9 cellular contexts compared by ENCODE assay signal in the genomic region with DNA sequence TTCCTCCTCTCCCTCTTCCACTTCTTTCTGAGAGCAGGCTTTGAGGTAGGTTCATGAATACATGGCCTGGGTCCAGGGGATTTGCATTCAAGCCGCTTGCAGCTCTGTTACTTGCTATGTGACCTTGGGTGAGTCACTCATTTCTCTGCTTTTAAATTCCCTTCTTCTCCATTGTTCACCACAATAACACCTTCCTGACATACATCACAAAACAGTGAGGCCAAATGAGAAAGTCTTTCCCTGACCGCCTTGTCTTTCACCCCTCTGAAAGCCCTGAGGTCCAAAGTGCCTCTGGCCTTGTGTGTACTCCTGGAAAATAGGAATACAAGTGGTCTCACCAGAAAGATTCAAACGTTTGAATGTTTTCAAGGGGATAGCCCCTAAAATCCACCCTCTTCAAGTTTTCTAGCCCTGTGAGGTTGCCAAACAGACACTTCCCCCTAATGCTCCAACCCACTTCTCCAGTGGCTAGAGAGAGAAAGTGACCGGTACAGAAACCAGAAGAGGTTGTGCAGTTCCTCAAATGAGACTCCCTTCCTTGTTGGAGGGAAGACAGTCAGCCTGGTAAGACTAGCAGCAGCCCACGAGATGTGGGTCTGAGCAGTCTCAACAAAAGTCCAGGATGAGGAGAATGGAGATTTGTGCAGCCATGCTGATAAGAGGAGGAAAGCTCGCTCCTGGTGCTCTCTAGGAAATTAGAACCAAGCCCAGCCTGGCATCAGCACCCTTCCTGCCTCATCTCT.
DNase-seq lines count a peak whose midpoint lies in the region; ATAC-seq and TF ChIP-seq lines count a peak whose summit lies in the region.
"Had no signal": no experiment of that assay in that cellular context is flagged by ENCODE, and none has a peak within 500 bp of the region (broad histone marks: within the 10 kb centered on the region; RNA-seq: fewer than 3 reads in every experiment).

No MANE protein-coding gene starts in this region.

- H3K9me3 ChIP-seq in spleen = no peaks in the 10 kb centered on the region

- DNase-seq in Right ventricle myocardium inferior (ENCODE audit: missing footprints) (no peak), cardiac septum (ENCODE audit: low spot score) (no peak), amniotic epithelial cell (ENCODE audit: low read depth) (peak; percentile 99), islet precursor cell (peak; percentile 69), spleen (no peak), D341Med (ENCODE audit: low spot score) (no peak), NCI-H510A treated with DMSO at 0.1 percent for 48 hours (lab: John Stamatoyannopoulos, UW) (no peak)
- DNase-seq: activated naive CD8-positive, alpha-beta T cell treated with anti-CD3 and anti-CD28 coated beads, Interleukin-2, amount 10 ng/mL, durations not matched to agents 7 days and 5 days had no signal

- TF ChIP-seq CTCF in spleen (IDR thresholded peaks at IDR 0.05 in 8 of 11, conservative IDR thresholded peaks at IDR 0.05 in 3 of 11) = no peak

- no peak for TF ChIP-seq POLR2A in spleen (IDR thresholded peaks at IDR 0.05)

- ATAC-seq in Right ventricle myocardium inferior = peak; percentile 1
- no peak for ATAC-seq in GM18502 (IDR thresholded peaks at IDR 0.05; ENCODE audit: poor library complexity, unreplicated experiment)

- H3K4me3 ChIP-seq in spleen = peak overlapping the region in 1 of 8 donors; percentile 64

- peaks cover 5 to 72% (median 33%) of the 10 kb centered on the region in 6 donors for H3K4me1 ChIP-seq in spleen

- H3K27ac ChIP-seq in spleen = peak overlapping the region in 7 of 8 donors; percentile 60 to 88 (median 84)

- WGBS in spleen, 5 donors = 43 to 58% (median 52%) methylated on average over 6 of the region's 6 CpGs

- H3K36me3 ChIP-seq in spleen = no peaks in the 10 kb centered on the region

- intact Hi-C loops in Right ventricle myocardium inferior (cut with DNase I) = loop anchor here (1.0 to 10.0 kb wide), 10 partner anchors 62 to 1210 kb away; a partner anchor contains a TSS
- intact Hi-C loops in cardiac septum (cut with DNase I) = loop anchor here (2.0 to 5.0 kb wide), 5 partner anchors 167 to 1208 kb away; a partner anchor contains a TSS
- intact Hi-C loops in spleen (cut with DNase I; ENCODE audit: low total_unique reads) = no loop called here

- H3K27me3 ChIP-seq in spleen (replicated peaks in 1 of 7) = peaks cover 0 to 22% (median 0%) of the 10 kb centered on the region in 7 donors

Comparison
In these comparisons a context has a peak if more than half of its experiments do, and no peak if none do; other contexts are left out.
1. DNase-seq: peak in amniotic epithelial cell (single experiment) and islet precursor cell (single experiment); none in Right ventricle myocardium inferior (single experiment), cardiac septum (single experiment), spleen (single experiment), D341Med (single experiment) and NCI-H510A treated with DMSO at 0.1 percent for 48 hours (single experiment).